Comparison of ENCODE assay signal across 12 cellular contexts in the genomic region with DNA sequence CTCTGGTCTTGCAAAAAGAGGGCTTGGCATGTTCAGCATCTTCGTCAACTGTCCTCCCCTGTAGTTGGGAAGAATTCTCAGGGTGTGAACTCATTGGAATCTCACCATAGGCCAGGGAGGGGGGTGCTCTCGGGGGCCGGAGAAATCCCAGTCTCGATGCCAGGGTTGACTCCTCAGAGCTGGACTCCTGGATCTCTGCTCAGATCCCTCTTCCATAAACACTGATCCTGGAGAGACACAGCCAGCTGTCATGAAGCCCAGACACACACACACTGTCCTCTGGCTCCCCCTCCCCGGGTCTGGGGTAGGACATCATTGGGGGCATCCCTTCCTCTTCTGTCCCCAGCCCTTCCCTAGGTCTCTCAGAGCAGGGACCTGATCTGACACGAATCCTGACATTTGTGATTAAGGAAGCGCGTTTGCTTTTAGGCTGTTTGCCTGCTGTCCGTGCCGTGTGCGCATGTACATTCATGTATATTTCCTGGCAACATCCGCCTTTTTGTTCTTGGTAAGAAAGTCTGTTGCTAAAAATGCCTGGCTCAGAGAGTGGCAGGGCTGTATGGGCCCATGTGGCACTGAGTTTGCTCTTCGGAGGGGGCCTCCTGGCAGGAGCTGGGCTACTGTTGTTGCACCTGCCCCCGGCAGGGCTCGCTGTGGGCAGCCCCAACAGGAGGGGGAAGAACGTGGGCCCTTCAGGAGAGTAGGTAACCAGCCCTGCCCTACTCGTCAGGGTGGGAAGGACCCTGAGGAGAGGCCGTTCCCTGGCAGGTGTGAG. TPM values are rescaled to one million over a fixed set of nuclear protein-coding genes. Genes with fewer than 3 reads are reported as not detected.
A peak's percentile ranks its signal among the peaks of the same experiment; 100 is the strongest.
DNase-seq lines count a peak whose midpoint lies in the region; ATAC-seq and TF ChIP-seq lines count a peak whose summit lies in the region.
"Had no signal": no experiment of that assay in that cellular context is flagged by ENCODE, and none has a peak within 500 bp of the region (broad histone marks: within the 10 kb centered on the region; RNA-seq: fewer than 3 reads in every experiment).

No MANE protein-coding gene starts in this region.

- WGBS in esophagus muscularis mucosa = 56% methylated on average over 16 of the region's 18 CpGs

- ATAC-seq in activated CD8-positive, alpha-beta memory T cell treated with anti-CD3 and anti-CD28 coated beads, Interleukin-2, amount 10 ng/mL, durations not matched to agents 7 days and 5 days = no peak
- ATAC-seq in activated CD8-positive, alpha-beta T cell treated with anti-CD3 and anti-CD28 coated beads for 36 hours = peak; percentile 84
- ATAC-seq in stimulated activated naive B cell treated with anti-CD40 and anti-IgM and Interleukin-4, amounts not matched to agents 10 μg/mL and 1 μg/mL and 100 μg/mL, for 72 hours (replicated peaks) = peak; percentile 71 to 80
- ATAC-seq: foreskin keratinocyte had no signal

- no peak overlapping the region for H3K27ac Mint-ChIP-seq in activated CD8-positive, alpha-beta memory T cell treated with anti-CD3 and anti-CD28 coated beads, Interleukin-2, amount 10 ng/mL, durations not matched to agents 7 days and 5 days
- peak overlapping the region; percentile 54 for H3K27ac Mint-ChIP-seq in activated CD8-positive, alpha-beta T cell treated with anti-CD3 and anti-CD28 coated beads for 36 hours
- no peak overlapping the region for H3K27ac Mint-ChIP-seq in stimulated activated naive B cell treated with anti-CD40 and anti-IgM and Interleukin-4, amounts not matched to agents 10 μg/mL and 1 μg/mL and 100 μg/mL, for 72 hours
- no peak overlapping the region for H3K27ac Mint-ChIP-seq in activated T-helper 2 cell treated with anti-CD3 and anti-CD28 coated beads, Interferon-gamma antibody, Interleukin-2, Interleukin-4, amounts not matched to agents 10 μg/mL and 5 μg/mL and 100 μg/mL, durations not matched to agents 14 hours and 24 hours and 36 hours

- no peaks in the 10 kb centered on the region for H3K9me3 Mint-ChIP-seq in activated CD8-positive, alpha-beta memory T cell treated with anti-CD3 and anti-CD28 coated beads, Interleukin-2, amount 10 ng/mL, durations not matched to agents 7 days and 5 days (ENCODE audit: low read depth)
- no peaks in the 10 kb centered on the region for H3K9me3 Mint-ChIP-seq in activated CD8-positive, alpha-beta T cell treated with anti-CD3 and anti-CD28 coated beads for 36 hours
- no peaks in the 10 kb centered on the region for H3K9me3 Mint-ChIP-seq in stimulated activated naive B cell treated with anti-CD40 and anti-IgM and Interleukin-4, amounts not matched to agents 10 μg/mL and 1 μg/mL and 100 μg/mL, for 72 hours
- H3K9me3 Mint-ChIP-seq in activated T-helper 2 cell treated with anti-CD3 and anti-CD28 coated beads, Interferon-gamma antibody, Interleukin-2, Interleukin-4, amounts not matched to agents 10 μg/mL and 5 μg/mL and 100 μg/mL, durations not matched to agents 14 hours and 24 hours and 36 hours = no peaks in the 10 kb centered on the region

- H3K4me3 Mint-ChIP-seq in activated CD8-positive, alpha-beta memory T cell treated with anti-CD3 and anti-CD28 coated beads, Interleukin-2, amount 10 ng/mL, durations not matched to agents 7 days and 5 days = no peak overlapping the region
- no peak overlapping the region for H3K4me3 Mint-ChIP-seq in activated CD8-positive, alpha-beta T cell treated with anti-CD3 and anti-CD28 coated beads for 36 hours
- no peak overlapping the region for H3K4me3 Mint-ChIP-seq in stimulated activated naive B cell treated with anti-CD40 and anti-IgM and Interleukin-4, amounts not matched to agents 10 μg/mL and 1 μg/mL and 100 μg/mL, for 72 hours
- no peak overlapping the region for H3K4me3 Mint-ChIP-seq in activated T-helper 2 cell treated with anti-CD3 and anti-CD28 coated beads, Interferon-gamma antibody, Interleukin-2, Interleukin-4, amounts not matched to agents 10 μg/mL and 5 μg/mL and 100 μg/mL, durations not matched to agents 14 hours and 24 hours and 36 hours (ENCODE audit: low read depth)

- H3K27me3 Mint-ChIP-seq in activated CD8-positive, alpha-beta memory T cell treated with anti-CD3 and anti-CD28 coated beads, Interleukin-2, amount 10 ng/mL, durations not matched to agents 7 days and 5 days = peaks cover 10% of the 10 kb centered on the region
- no peaks in the 10 kb centered on the region for H3K27me3 Mint-ChIP-seq in activated CD8-positive, alpha-beta T cell treated with anti-CD3 and anti-CD28 coated beads for 36 hours
- H3K27me3 Mint-ChIP-seq in stimulated activated naive B cell treated with anti-CD40 and anti-IgM and Interleukin-4, amounts not matched to agents 10 μg/mL and 1 μg/mL and 100 μg/mL, for 72 hours = peaks cover 16 to 20% of the 10 kb centered on the region in 2 donors
- H3K27me3 Mint-ChIP-seq in activated T-helper 2 cell treated with anti-CD3 and anti-CD28 coated beads, Interferon-gamma antibody, Interleukin-2, Interleukin-4, amounts not matched to agents 10 μg/mL and 5 μg/mL and 100 μg/mL, durations not matched to agents 14 hours and 24 hours and 36 hours (ENCODE audit: low read depth) = peaks cover 44% of the 10 kb centered on the region

- H3K36me3 ChIP-seq in esophagus muscularis mucosa = peaks cover 3 to 40% (median 27%) of the 10 kb centered on the region in 4 donors

- CTCF ChIA-PET in activated CD8-positive, alpha-beta memory T cell treated with anti-CD3 and anti-CD28 coated beads, Interleukin-2, amount 10 ng/mL, durations not matched to agents 7 days and 5 days (lab: Charles Lee) = no interaction called here
- CTCF ChIA-PET in activated CD8-positive, alpha-beta T cell treated with anti-CD3 and anti-CD28 coated beads for 36 hours (lab: Charles Lee) = interaction anchor here (0.7 to 2.2 kb wide), 7 partner anchors 12 to 234 kb away, joined by 3 to 9 read pairs (median 3); no protein-coding TSS in a partner anchor

- peaks cover 1% of the 10 kb centered on the region for H3K36me3 Mint-ChIP-seq in activated CD8-positive, alpha-beta memory T cell treated with anti-CD3 and anti-CD28 coated beads, Interleukin-2, amount 10 ng/mL, durations not matched to agents 7 days and 5 days
- no peaks in the 10 kb centered on the region for H3K36me3 Mint-ChIP-seq in activated CD8-positive, alpha-beta T cell treated with anti-CD3 and anti-CD28 coated beads for 36 hours (ENCODE audit: low read depth)
- peaks cover 0 to 1% of the 10 kb centered on the region in 2 donors for H3K36me3 Mint-ChIP-seq in stimulated activated naive B cell treated with anti-CD40 and anti-IgM and Interleukin-4, amounts not matched to agents 10 μg/mL and 1 μg/mL and 100 μg/mL, for 72 hours
- no peaks in the 10 kb centered on the region for H3K36me3 Mint-ChIP-seq in activated T-helper 2 cell treated with anti-CD3 and anti-CD28 coated beads, Interferon-gamma antibody, Interleukin-2, Interleukin-4, amounts not matched to agents 10 μg/mL and 5 μg/mL and 100 μg/mL, durations not matched to agents 14 hours and 24 hours and 36 hours (ENCODE audit: low read depth)

- H3K27me3 ChIP-seq in esophagus muscularis mucosa = no peaks in the 10 kb centered on the region
- H3K27me3 ChIP-seq: cardiac muscle cell had no signal

- no peak for TF ChIP-seq POLR2A in esophagus muscularis mucosa (IDR thresholded peaks at IDR 0.05; ENCODE audit: low read depth)

- H3K27ac ChIP-seq in esophagus muscularis mucosa (replicated peaks in 1 of 4) = peak overlapping the region in 3 of 4 donors; percentile 31 to 65 (median 55)
- H3K27ac ChIP-seq: cardiac muscle cell, foreskin keratinocyte had no signal

- no peak overlapping the region for H3K4me3 ChIP-seq in esophagus muscularis mucosa
- H3K4me3 ChIP-seq: cardiac muscle cell had no signal

- no peak for TF ChIP-seq EP300 in esophagus muscularis mucosa (IDR thresholded peaks at IDR 0.05)

- intact Hi-C loops in activated CD8-positive, alpha-beta T cell treated with anti-CD3 and anti-CD28 coated beads for 36 hours (cut with micrococcal nuclease) = no loop called here
- intact Hi-C loops in esophagus muscularis mucosa (cut with DNase I) = no loop called here
- intact Hi-C loops in activated T-helper 2 cell treated with anti-CD3 and anti-CD28 coated beads, Interferon-gamma antibody, Interleukin-2, Interleukin-4, amounts not matched to agents 10 μg/mL and 5 μg/mL and 100 μg/mL, durations not matched to agents 14 hours and 24 hours and 36 hours (cut with micrococcal nuclease) = no loop called here

- peaks cover 0 to 19% (median 8%) of the 10 kb centered on the region in 4 donors for H3K4me1 ChIP-seq in esophagus muscularis mucosa

- POLR2A ChIA-PET in activated CD8-positive, alpha-beta T cell treated with anti-CD3 and anti-CD28 coated beads for 36 hours (lab: Charles Lee) = interaction anchor here (0.6 to 1.6 kb wide), 5 partner anchors 12 to 78 kb away, joined by 3 to 5 read pairs (median 4); no protein-coding TSS in a partner anchor

- peak; percentile 70 for DNase-seq in activated CD8-positive, alpha-beta memory T cell treated with anti-CD3 and anti-CD28 coated beads for 24 hours
- no peak for DNase-seq in activated CD8-positive, alpha-beta memory T cell treated with anti-CD3 and anti-CD28 coated beads, Interleukin-2, amount 10 ng/mL, durations not matched to agents 7 days and 5 days
- peak; percentile 61 for DNase-seq in activated CD8-positive, alpha-beta T cell treated with anti-CD3 and anti-CD28 coated beads for 36 hours
- DNase-seq in esophagus muscularis mucosa (ENCODE audit: extremely low spot score) (no peak), KG1 (lab: John Stamatoyannopoulos, UW) (no peak), germinal center (ENCODE audit: low spot score) (no peak)
- no peak for DNase-seq in stimulated activated naive B cell treated with anti-CD40 and anti-IgM and Interleukin-4, amounts not matched to agents 10 μg/mL and 1 μg/mL and 100 μg/mL, for 72 hours
- no peak for DNase-seq in activated T-helper 2 cell treated with anti-CD3 and anti-CD28 coated beads, Interferon-gamma antibody, Interleukin-2, Interleukin-4, amounts not matched to agents 10 μg/mL and 5 μg/mL and 100 μg/mL, durations not matched to agents 14 hours and 24 hours and 36 hours (ENCODE audit: low spot score)
- DNase-seq: foreskin keratinocyte, NCI-H2029 treated with DMSO at 0.1 percent for 48 hours, right cardiac atrium had no signal

- H3K4me1 Mint-ChIP-seq in activated CD8-positive, alpha-beta memory T cell treated with anti-CD3 and anti-CD28 coated beads, Interleukin-2, amount 10 ng/mL, durations not matched to agents 7 days and 5 days = peaks cover 5% of the 10 kb centered on the region
- peaks cover 31% of the 10 kb centered on the region for H3K4me1 Mint-ChIP-seq in activated CD8-positive, alpha-beta T cell treated with anti-CD3 and anti-CD28 coated beads for 36 hours (ENCODE audit: low read depth)
- peaks cover 9 to 17% of the 10 kb centered on the region in 2 donors for H3K4me1 Mint-ChIP-seq in stimulated activated naive B cell treated with anti-CD40 and anti-IgM and Interleukin-4, amounts not matched to agents 10 μg/mL and 1 μg/mL and 100 μg/mL, for 72 hours
- H3K4me1 Mint-ChIP-seq in activated T-helper 2 cell treated with anti-CD3 and anti-CD28 coated beads, Interferon-gamma antibody, Interleukin-2, Interleukin-4, amounts not matched to agents 10 μg/mL and 5 μg/mL and 100 μg/mL, durations not matched to agents 14 hours and 24 hours and 36 hours (ENCODE audit: low read depth) = peaks cover 5% of the 10 kb centered on the region

- no peaks in the 10 kb centered on the region for H3K9me3 ChIP-seq in esophagus muscularis mucosa

- peak; percentile 43 for TF ChIP-seq CTCF in activated CD8-positive, alpha-beta T cell treated with anti-CD3 and anti-CD28 coated beads for 36 hours (IDR thresholded peaks at IDR 0.05)
- peak in 1 of 3 experiments; percentile 11 for TF ChIP-seq CTCF in esophagus muscularis mucosa (IDR thresholded peaks at IDR 0.05)

RNA-seq across cellular contexts. Expression of gene SELENON, which starts 45.4 kb away (rescaled TPM):
- 1 to 10 TPM; 2.7 to 2.9 TPM for total RNA-seq in activated CD8-positive, alpha-beta memory T cell treated with anti-CD3 and anti-CD28 coated beads, Interleukin-2, amount 10 ng/mL, durations not matched to agents 7 days and 5 days
- 10 to 100 TPM; 15.3 to 17.7 TPM for total RNA-seq in activated CD8-positive, alpha-beta T cell treated with anti-CD3 and anti-CD28 coated beads for 36 hours
- total RNA-seq in esophagus muscularis mucosa = 10 to 100 TPM; 35.3 to 75.1 (median 50.5) TPM
- 8.0 and 8.2 TPM in 2 replicates for total RNA-seq in activated T-helper 2 cell treated with anti-CD3 and anti-CD28 coated beads, Interferon-gamma antibody, Interleukin-2, Interleukin-4, amounts not matched to agents 10 μg/mL and 5 μg/mL and 100 μg/mL, durations not matched to agents 14 hours and 24 hours and 36 hours

Comparison
In these comparisons a context has a peak if more than half of its experiments do, and no peak if none do; other contexts are left out.
1. DNase-seq: peak in activated CD8-positive, alpha-beta memory T cell treated with anti-CD3 and anti-CD28 coated beads for 24 hours (single experiment) and activated CD8-positive, alpha-beta T cell treated with anti-CD3 and anti-CD28 coated beads for 36 hours (single experiment); none in activated CD8-positive, alpha-beta memory T cell treated with anti-CD3 and anti-CD28 coated beads, Interleukin-2, amount 10 ng/mL, durations not matched to agents 7 days and 5 days (single experiment), esophagus muscularis mucosa (single experiment), stimulated activated naive B cell treated with anti-CD40 and anti-IgM and Interleukin-4, amounts not matched to agents 10 μg/mL and 1 μg/mL and 100 μg/mL, for 72 hours (single experiment), KG1 (single experiment), activated T-helper 2 cell treated with anti-CD3 and anti-CD28 coated beads, Interferon-gamma antibody, Interleukin-2, Interleukin-4, amounts not matched to agents 10 μg/mL and 5 μg/mL and 100 μg/mL, durations not matched to agents 14 hours and 24 hours and 36 hours (single experiment) and germinal center (single experiment).